ENCODE assay signal across 24 cellular contexts in the genomic region with DNA sequence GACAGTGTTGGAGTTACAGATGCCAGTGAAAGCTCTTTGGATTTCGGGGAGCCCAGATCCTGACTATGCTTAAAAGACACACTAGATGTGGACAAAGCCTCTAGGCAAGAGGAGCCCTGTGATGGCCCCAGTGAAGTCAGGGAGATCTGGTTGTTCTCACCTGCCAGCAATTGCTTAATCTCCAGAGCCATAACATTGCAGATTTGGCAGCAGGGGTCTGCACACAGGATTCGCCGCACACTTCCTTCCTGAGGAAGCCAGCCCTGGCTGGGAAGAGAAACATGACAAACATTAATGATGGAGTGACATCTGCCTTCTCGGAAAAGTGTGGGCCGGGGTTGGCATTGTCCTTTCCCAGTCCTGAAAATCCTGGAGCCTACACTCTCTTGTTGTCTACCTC.
"Had no signal": no experiment of that assay in that cellular context is flagged by ENCODE, and none has a peak within 500 bp of the region (broad histone marks: within the 10 kb centered on the region; RNA-seq: fewer than 3 reads in every experiment).

No MANE protein-coding gene starts in this region.

- ATAC-seq: natural killer cell; psoas muscle; right cardiac atrium; right lobe of liver; stimulated activated effector memory CD8-positive, alpha-beta T cell treated with anti-CD3 and anti-CD28 coated beads, Interleukin-12 subunit alpha, Interleukin-12 subunit beta, amount 100 ng/mL, for 72 hours; stimulated activated naive B cell treated with anti-CD40 and anti-IgM and Interleukin-4, amounts not matched to agents 10 μg/mL and 1 μg/mL and 100 μg/mL, for 72 hours; upper lobe of right lung had no signal

- DNase-seq: natural killer cell; occipital lobe; ovary; posterior cingulate gyrus; psoas muscle; right cardiac atrium; right lobe of liver; sigmoid colon; small intestine; stimulated activated CD4-positive, alpha-beta T cell treated with anti-CD3 and anti-CD28 coated beads, Interleukin-15, amount 100 ng/mL, for 24 hours; stimulated activated CD4-positive, alpha-beta T cell treated with anti-CD3 and anti-CD28 coated beads, Interleukin-2, amount 100 ng/mL, for 24 hours; stimulated activated CD4-positive, alpha-beta T cell treated with anti-CD3 and anti-CD28 coated beads, Interleukin-2, amount 100 ng/mL, for 48 hours; stimulated activated CD4-positive, alpha-beta T cell treated with anti-CD3 and anti-CD28 coated beads, Interleukin-4, amount 100 ng/mL, for 24 hours; stimulated activated naive B cell treated with anti-CD40 and anti-IgM and Interleukin-4, amounts not matched to agents 10 μg/mL and 1 μg/mL and 100 μg/mL, for 72 hours; stimulated activated naive CD4-positive, alpha-beta T cell treated with Interleukin-2 at 50 U/mL for 16 hours; stomach; tibial artery; transverse colon; upper lobe of right lung; uterus had no signal

- H3K4me1 ChIP-seq: neural progenitor cell, parathyroid adenoma, psoas muscle, right lobe of liver, stomach, tibial artery, transverse colon, upper lobe of right lung, uterus had no signal

- H3K27me3 ChIP-seq: ovary, right lobe of liver, upper lobe of right lung, uterus had no signal

- H3K36me3 ChIP-seq: neural progenitor cell, ovary, right lobe of liver, sigmoid colon, stomach, thoracic aorta, tibial artery, transverse colon, upper lobe of right lung, uterus had no signal

- H3K4me3 ChIP-seq: neural progenitor cell, ovary, psoas muscle, right lobe of liver, sigmoid colon, stomach, thoracic aorta, tibial artery, transverse colon, upper lobe of right lung, uterus had no signal

- H3K9me3 ChIP-seq: ovary, psoas muscle, right lobe of liver, sigmoid colon, stomach, thoracic aorta, tibial artery, transverse colon, upper lobe of right lung, uterus had no signal

- H3K27ac ChIP-seq: neural progenitor cell, ovary, parathyroid adenoma, psoas muscle, right lobe of liver, sigmoid colon, stomach, thoracic aorta, tibial artery, transverse colon, upper lobe of right lung, uterus had no signal
